Comparison of ENCODE assay signal across 8 cellular contexts in genomic region chr6:32970413-32971244, GRCh38. TPM values are rescaled to one million over a fixed set of nuclear protein-coding genes. Genes with fewer than 3 reads are reported as not detected.
DNase-seq lines count a peak whose midpoint lies in the region; ATAC-seq and TF ChIP-seq lines count a peak whose summit lies in the region.

No MANE protein-coding gene starts in this region.

- H3K36me3 ChIP-seq in KMS-11 (ENCODE audit: insufficient read depth) (peaks cover 15% of the 10 kb centered on the region; the same call in 1 of the 2 replicates), suprapubic skin (peaks cover 21% of the 10 kb centered on the region)

- peak overlapping the region; percentile 97 for H3K27ac Mint-ChIP-seq in activated naive CD4-positive, alpha-beta T cell treated with anti-CD3 and anti-CD28 coated beads, Interleukin-2, amount 10 ng/mL, durations not matched to agents 7 days and 5 days

- peak overlapping the region; percentile 100 for H3K27ac ChIP-seq in KMS-11
- H3K27ac ChIP-seq in suprapubic skin: peak overlapping the region; percentile 97

- peaks cover 22% of the 10 kb centered on the region for H3K4me1 Mint-ChIP-seq in activated naive CD4-positive, alpha-beta T cell treated with anti-CD3 and anti-CD28 coated beads, Interleukin-2, amount 10 ng/mL, durations not matched to agents 7 days and 5 days

- ATAC-seq in GM18517 (IDR thresholded peaks at IDR 0.05; ENCODE audit: unreplicated experiment): no peak

- no peak overlapping the region for H2AFZ ChIP-seq in KMS-11 (ENCODE audit: low read depth)

- TF ChIP-seq EP300 in suprapubic skin (IDR thresholded peaks at IDR 0.05): no peak

- peaks cover 29% of the 10 kb centered on the region for H3K4me1 ChIP-seq in KMS-11 (ENCODE audit: low read depth, poor library complexity, severe bottlenecking)
- H3K4me1 ChIP-seq in suprapubic skin: peaks cover 35% of the 10 kb centered on the region

- peak overlapping the region; percentile 100 for H3K9ac ChIP-seq in KMS-11

- DNase-seq in DMS 273 treated with DMSO at 0.1 percent for 48 hours (lab: John Stamatoyannopoulos, UW) (peak; percentile 43), SK-MEL-5 (ENCODE audit: low read depth, low spot score) (peak; percentile 83), germinal center (ENCODE audit: low spot score) (peak; percentile 59), non-pigmented ciliary epithelial cell (ENCODE audit: low read depth) (peak; percentile 63), suprapubic skin (ENCODE audit: low spot score in 2 of 2) (peak; percentile 92)
- peak; percentile 87 for DNase-seq in activated naive CD4-positive, alpha-beta T cell treated with anti-CD3 and anti-CD28 coated beads, Interleukin-2, amount 10 ng/mL, durations not matched to agents 7 days and 5 days

- H4K20me1 ChIP-seq in KMS-11 (ENCODE audit: insufficient read depth): peaks cover 30% of the 10 kb centered on the region

- CTCF ChIA-PET in activated naive CD4-positive, alpha-beta T cell treated with anti-CD3 and anti-CD28 coated beads, Interleukin-2, amount 10 ng/mL, durations not matched to agents 7 days and 5 days (lab: Charles Lee): interaction anchor here (1.0 to 13.4 kb wide), 8 partner anchors 14 to 116 kb away, joined by 3 to 240 read pairs (median 10); partner anchors contain the start of genes HLA-DMA, HLA-DMB, PSMB9 and TAP1

- H3K9me3 ChIP-seq in suprapubic skin: no peaks in the 10 kb centered on the region

- peaks cover 10% of the 10 kb centered on the region for H3K27me3 Mint-ChIP-seq in activated naive CD4-positive, alpha-beta T cell treated with anti-CD3 and anti-CD28 coated beads, Interleukin-2, amount 10 ng/mL, durations not matched to agents 7 days and 5 days

- H3K27me3 ChIP-seq in KMS-11 (ENCODE audit: insufficient read depth, low read depth) (no peaks in the 10 kb centered on the region), suprapubic skin (no peaks in the 10 kb centered on the region)

- no peak for TF ChIP-seq POLR2A in suprapubic skin (IDR thresholded peaks at IDR 0.05)

- no peaks in the 10 kb centered on the region for H3K9me3 Mint-ChIP-seq in activated naive CD4-positive, alpha-beta T cell treated with anti-CD3 and anti-CD28 coated beads, Interleukin-2, amount 10 ng/mL, durations not matched to agents 7 days and 5 days

- H3K79me2 ChIP-seq in KMS-11 (ENCODE audit: insufficient read depth, low read depth): peaks cover 67% of the 10 kb centered on the region

- H3K4me3 Mint-ChIP-seq in activated naive CD4-positive, alpha-beta T cell treated with anti-CD3 and anti-CD28 coated beads, Interleukin-2, amount 10 ng/mL, durations not matched to agents 7 days and 5 days: peak overlapping the region; percentile 85

- peak overlapping the region; percentile 97 for H3K4me2 ChIP-seq in KMS-11

- H3K4me3 ChIP-seq in KMS-11 (IDR thresholded peaks at IDR 0.05; ENCODE audit: insufficient read depth, low read depth, low read length) (no peak overlapping the region), suprapubic skin (peak overlapping the region; percentile 69)

- H3K36me3 Mint-ChIP-seq in activated naive CD4-positive, alpha-beta T cell treated with anti-CD3 and anti-CD28 coated beads, Interleukin-2, amount 10 ng/mL, durations not matched to agents 7 days and 5 days: peaks cover 57% of the 10 kb centered on the region

- TF ChIP-seq CTCF in KMS-11 (conservative IDR thresholded peaks at IDR 0.05; ENCODE audit: low read depth, low read length) (no peak), suprapubic skin (IDR thresholded peaks at IDR 0.05) (no peak)

- 2% methylated on average over 31 of the region's 43 CpGs for WGBS in suprapubic skin

- in situ Hi-C loops in SK-MEL-5 (cut with HindIII; ENCODE audit: low pct_unique_long_range_greater_than_20kb, low sequenced_read_pairs): no loop called here

RNA-seq across cellular contexts. Expression of gene BRD2, which starts 2.2 kb away (rescaled TPM):
- total RNA-seq in SK-MEL-5 (2014; rRNA removed; shearing (Covaris generic)): 96.2 and 107 TPM in 2 replicates
- polyA plus RNA-seq in SK-MEL-5 (2015; cell fraction: cytosol; rRNA removed): 137 and 185 TPM in 2 replicates
- 311 and 340 TPM in 2 replicates for polyA plus RNA-seq in SK-MEL-5 (2015; cell fraction: nucleus; rRNA removed)
- 100 to 1,000 TPM; 145 to 246 (median 197) TPM for total RNA-seq in suprapubic skin

RNA-seq across cellular contexts. Expression of gene HLA-DMA, which starts 17.7 kb away (rescaled TPM):
- 34.0 and 35.3 TPM in 2 replicates for total RNA-seq in SK-MEL-5 (2014; rRNA removed; shearing (Covaris generic))
- polyA plus RNA-seq in SK-MEL-5 (2015; cell fraction: cytosol; rRNA removed): 45.1 and 49.9 TPM in 2 replicates
- 12.0 and 29.2 TPM in 2 replicates for polyA plus RNA-seq in SK-MEL-5 (2015; cell fraction: nucleus; rRNA removed)
- 10 to 100 TPM; 18.3 to 57.0 (median 24.2) TPM for total RNA-seq in suprapubic skin

RNA-seq across cellular contexts. Expression of gene HLA-DMB, which starts 29.8 kb away (rescaled TPM):
- 1.9 and 2.6 TPM in 2 replicates for total RNA-seq in SK-MEL-5 (2014; rRNA removed; shearing (Covaris generic))
- polyA plus RNA-seq in SK-MEL-5 (2015; cell fraction: cytosol; rRNA removed): 5.0 and 8.1 TPM in 2 replicates
- polyA plus RNA-seq in SK-MEL-5 (2015; cell fraction: nucleus; rRNA removed): 0.75 and 4.3 TPM in 2 replicates
- total RNA-seq in suprapubic skin: 10 to 100 TPM; 15.0 to 30.2 (median 18.1) TPM

RNA-seq across cellular contexts. Expression of gene HLA-DOA, which starts 38.8 kb away (rescaled TPM):
- total RNA-seq in SK-MEL-5 (2014; rRNA removed; shearing (Covaris generic)): 0.13 and 0.16 TPM in 2 replicates
- polyA plus RNA-seq in SK-MEL-5 (2015; cell fraction: cytosol; rRNA removed): 0.83 and 0.98 TPM in 2 replicates
- 0.62 and 0.68 TPM in 2 replicates for polyA plus RNA-seq in SK-MEL-5 (2015; cell fraction: nucleus; rRNA removed)
- 10 to 100 TPM in 1 of 4 donors, 1 to 10 TPM in 3; 6.8 to 14.3 (median 8.0) TPM for total RNA-seq in suprapubic skin
